ENCODE assay signal across 20 cellular contexts in the genomic region with DNA sequence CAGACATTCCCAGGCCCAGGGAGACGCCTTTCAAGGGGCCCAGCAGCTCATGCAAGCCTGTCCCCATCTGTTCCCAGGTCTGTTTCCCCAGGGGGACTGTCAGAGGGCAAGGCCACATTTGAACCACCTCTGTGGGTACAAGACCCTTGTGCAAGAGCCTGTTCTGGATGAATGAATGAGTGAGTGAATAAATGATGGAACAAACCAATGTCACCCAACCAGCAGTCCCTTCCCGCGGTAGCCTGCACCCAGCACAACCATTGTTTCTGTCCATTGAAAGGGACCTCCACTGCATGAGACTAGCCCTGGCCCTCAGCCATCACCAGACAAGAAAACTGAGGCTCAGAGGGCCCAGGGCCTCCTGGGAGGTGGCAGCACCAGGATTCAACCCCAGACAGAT.
"Had no signal": no experiment of that assay in that cellular context is flagged by ENCODE, and none has a peak within 500 bp of the region (broad histone marks: within the 10 kb centered on the region; RNA-seq: fewer than 3 reads in every experiment).

No MANE protein-coding gene starts in this region.

- ATAC-seq: activated CD4-positive, alpha-beta T cell treated with anti-CD3 and anti-CD28 coated beads for 36 hours; activated naive CD4-positive, alpha-beta T cell treated with anti-CD3 and anti-CD28 coated beads, Interleukin-2, amount 50 U/mL, for 72 hours; activated T-cell treated with anti-CD3 and anti-CD28 coated beads, Interleukin-2, amount 50 U/mL, for 4 hours; body of pancreas; heart right ventricle; left colon; stimulated activated memory B cell treated with anti-CD40 and anti-IgM and Interleukin-4, amounts not matched to agents 10 μg/mL and 1 μg/mL and 100 μg/mL, for 72 hours had no signal

- H3K9me3 Mint-ChIP-seq: activated CD4-positive, alpha-beta memory T cell treated with anti-CD3 and anti-CD28 coated beads for 36 hours; activated naive CD4-positive, alpha-beta T cell treated with anti-CD3 and anti-CD28 coated beads, Interleukin-2, amount 50 U/mL, for 72 hours; activated T-cell treated with anti-CD3 and anti-CD28 coated beads, Interleukin-2, amount 50 U/mL, for 4 hours; stimulated activated memory B cell treated with anti-CD40 and anti-IgM and Interleukin-4, amounts not matched to agents 10 μg/mL and 1 μg/mL and 100 μg/mL, for 72 hours had no signal

- H3K27me3 Mint-ChIP-seq: activated CD4-positive, alpha-beta memory T cell treated with anti-CD3 and anti-CD28 coated beads for 36 hours; activated CD4-positive, alpha-beta T cell treated with anti-CD3 and anti-CD28 coated beads for 36 hours had no signal

- H3K4me3 Mint-ChIP-seq: activated CD4-positive, alpha-beta memory T cell treated with anti-CD3 and anti-CD28 coated beads for 36 hours; activated CD4-positive, alpha-beta T cell treated with anti-CD3 and anti-CD28 coated beads for 36 hours; activated T-cell treated with anti-CD3 and anti-CD28 coated beads, Interleukin-2, amount 50 U/mL, for 4 hours; stimulated activated memory B cell treated with anti-CD40 and anti-IgM and Interleukin-4, amounts not matched to agents 10 μg/mL and 1 μg/mL and 100 μg/mL, for 72 hours had no signal

- H3K9me3 ChIP-seq: body of pancreas, heart right ventricle, right atrium auricular region, tibial artery, uterus had no signal

- H3K27me3 ChIP-seq: body of pancreas, right atrium auricular region, uterus had no signal

- H3K27ac Mint-ChIP-seq: activated CD4-positive, alpha-beta memory T cell treated with anti-CD3 and anti-CD28 coated beads for 36 hours; activated CD4-positive, alpha-beta T cell treated with anti-CD3 and anti-CD28 coated beads for 36 hours; naive B cell; progenitor cell of endocrine pancreas; stimulated activated memory B cell treated with anti-CD40 and anti-IgM and Interleukin-4, amounts not matched to agents 10 μg/mL and 1 μg/mL and 100 μg/mL, for 72 hours had no signal

- H3K27ac ChIP-seq: body of pancreas, heart right ventricle, right atrium auricular region, tibial artery, uterus had no signal

- H3K36me3 Mint-ChIP-seq: activated CD4-positive, alpha-beta memory T cell treated with anti-CD3 and anti-CD28 coated beads for 36 hours; activated naive CD4-positive, alpha-beta T cell treated with anti-CD3 and anti-CD28 coated beads, Interleukin-2, amount 50 U/mL, for 72 hours; stimulated activated memory B cell treated with anti-CD40 and anti-IgM and Interleukin-4, amounts not matched to agents 10 μg/mL and 1 μg/mL and 100 μg/mL, for 72 hours had no signal

- DNase-seq: activated CD4-positive, alpha-beta memory T cell treated with anti-CD3 and anti-CD28 coated beads for 36 hours; activated CD4-positive, alpha-beta T cell treated with anti-CD3 and anti-CD28 coated beads for 36 hours; activated gamma-delta T cell; activated T-cell treated with anti-CD3 and anti-CD28 coated beads, Interleukin-2, amount 50 U/mL, for 4 hours; body of pancreas; cerebellar nuclear complex; dermis blood vessel endothelial cell; heart right ventricle; left colon; naive B cell; occipital lobe; stimulated activated CD4-positive, alpha-beta T cell treated with anti-CD3 and anti-CD28 coated beads, Interleukin-2, amount 100 ng/mL, for 48 hours; T-helper 1 cell; tibial artery; uterus had no signal

- FAIRE-seq: frontal cortex had no signal

- H3K4me3 ChIP-seq: body of pancreas, right atrium auricular region, tibial artery, uterus had no signal

- H3K36me3 ChIP-seq: heart right ventricle, right atrium auricular region, tibial artery, uterus had no signal
